ENCODE assay signal across 4 cellular contexts in the genomic region with DNA sequence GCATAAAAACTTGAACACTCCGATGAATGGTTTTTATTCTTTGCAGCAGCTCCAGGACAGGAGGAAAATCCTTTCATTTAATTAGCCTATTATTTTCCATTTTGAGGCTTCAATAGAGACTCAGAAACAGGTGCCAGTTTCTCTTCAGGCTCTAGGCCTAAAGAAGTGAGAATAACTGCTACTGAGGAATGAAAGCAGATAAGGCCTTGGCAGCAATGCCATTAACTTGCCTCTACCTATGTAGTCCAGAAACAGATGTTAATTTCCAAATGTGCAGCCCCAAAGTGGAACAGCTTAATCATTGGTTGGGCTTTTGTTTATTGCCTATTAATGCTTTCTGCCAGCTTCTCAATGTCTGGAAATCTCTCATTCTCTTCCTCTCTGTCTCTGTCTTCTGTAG.
"Had no signal": no experiment of that assay in that cellular context is flagged by ENCODE, and none has a peak within 500 bp of the region (broad histone marks: within the 10 kb centered on the region; RNA-seq: fewer than 3 reads in every experiment).

No MANE protein-coding gene starts in this region.

- H3K4me3 ChIP-seq: GM23338 had no signal

- DNase-seq: H9, HCEC 1CT, IMR-90 had no signal

- H3K27ac Mint-ChIP-seq: GM23338, H9 had no signal

- H2AFZ ChIP-seq: GM23338 had no signal

- ATAC-seq: GM23338 had no signal

- H3K4me2 ChIP-seq: GM23338 had no signal

- H3K4me3 Mint-ChIP-seq: GM23338, H9 had no signal
